Comparison of ENCODE assay signal across 19 cellular contexts in the genomic region with DNA sequence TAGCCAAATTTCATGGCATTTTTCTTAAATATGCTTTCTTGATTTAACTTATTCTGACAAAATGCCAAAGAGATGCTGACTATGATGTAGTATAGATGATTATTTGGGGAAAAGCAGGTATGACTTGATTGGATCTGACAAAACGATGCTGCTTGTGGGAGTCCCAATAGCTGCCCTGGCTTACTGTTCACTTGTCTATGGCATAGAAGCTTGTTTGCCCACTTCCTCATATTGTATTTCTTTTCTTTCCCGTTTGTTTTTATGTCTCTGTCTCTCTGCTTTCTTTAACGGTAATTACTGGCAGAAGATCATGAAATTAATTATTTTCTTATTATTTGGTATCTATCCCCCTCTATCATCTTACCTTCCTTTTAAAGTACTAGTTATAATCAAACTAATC.
"Had no signal": no experiment of that assay in that cellular context is flagged by ENCODE, and none has a peak within 500 bp of the region (broad histone marks: within the 10 kb centered on the region; RNA-seq: fewer than 3 reads in every experiment).

No MANE protein-coding gene starts in this region.

- H3K27me3 Mint-ChIP-seq: naive thymus-derived CD4-positive, alpha-beta T cell; progenitor cell of endocrine pancreas; type B pancreatic cell had no signal

- H3K9ac ChIP-seq: neural progenitor cell, parathyroid adenoma had no signal

- H3K4me3 ChIP-seq: neural progenitor cell, right lobe of liver, stomach, thyroid gland had no signal

- H3K4me1 ChIP-seq: neural progenitor cell, parathyroid adenoma, right lobe of liver, thyroid gland had no signal

- H2AFZ ChIP-seq: neural progenitor cell, parathyroid adenoma had no signal

- H3K4me2 ChIP-seq: neural progenitor cell had no signal

- H3K27ac ChIP-seq: neural progenitor cell, parathyroid adenoma, right lobe of liver, stomach, thyroid gland had no signal

- ATAC-seq: left lobe of liver; naive thymus-derived CD4-positive, alpha-beta T cell; right lobe of liver had no signal

- H3K9me3 ChIP-seq: right lobe of liver, stomach, thyroid gland had no signal

- DNase-seq: cortex of kidney; mesendoderm; midbrain; naive thymus-derived CD4-positive, alpha-beta T cell; right lobe of liver; small intestine; stimulated activated CD4-positive, alpha-beta T cell treated with anti-CD3 and anti-CD28 coated beads, Interleukin-12 subunit alpha, Interleukin-12 subunit beta, amount 100 ng/mL, for 4 hours; stimulated activated CD4-positive, alpha-beta T cell treated with anti-CD3 and anti-CD28 coated beads, Interleukin-1b, Interleukin-23, amount 100 ng/mL, for 48 hours; stimulated activated CD4-positive, alpha-beta T cell treated with anti-CD3 and anti-CD28 coated beads, Interleukin-4, amount 100 ng/mL, for 1 hour; stimulated activated CD8-positive, alpha-beta memory T cell treated with anti-CD3 and anti-CD28 coated beads, Interleukin-4, amount 100 ng/mL, for 48 hours; stimulated activated naive CD4-positive, alpha-beta T cell treated with Interleukin-2 at 50 U/mL for 16 hours; stomach; thyroid gland had no signal

- H3K27ac Mint-ChIP-seq: nephron, neural progenitor cell, progenitor cell of endocrine pancreas, type B pancreatic cell had no signal

- H3K4me1 Mint-ChIP-seq: nephron, neural progenitor cell had no signal

- H3K27me3 ChIP-seq: neural progenitor cell, right lobe of liver, stomach, thyroid gland had no signal

- H3K4me3 Mint-ChIP-seq: nephron, neural progenitor cell, type B pancreatic cell had no signal
